8 cellular contexts compared by ENCODE assay signal in the genomic region with DNA sequence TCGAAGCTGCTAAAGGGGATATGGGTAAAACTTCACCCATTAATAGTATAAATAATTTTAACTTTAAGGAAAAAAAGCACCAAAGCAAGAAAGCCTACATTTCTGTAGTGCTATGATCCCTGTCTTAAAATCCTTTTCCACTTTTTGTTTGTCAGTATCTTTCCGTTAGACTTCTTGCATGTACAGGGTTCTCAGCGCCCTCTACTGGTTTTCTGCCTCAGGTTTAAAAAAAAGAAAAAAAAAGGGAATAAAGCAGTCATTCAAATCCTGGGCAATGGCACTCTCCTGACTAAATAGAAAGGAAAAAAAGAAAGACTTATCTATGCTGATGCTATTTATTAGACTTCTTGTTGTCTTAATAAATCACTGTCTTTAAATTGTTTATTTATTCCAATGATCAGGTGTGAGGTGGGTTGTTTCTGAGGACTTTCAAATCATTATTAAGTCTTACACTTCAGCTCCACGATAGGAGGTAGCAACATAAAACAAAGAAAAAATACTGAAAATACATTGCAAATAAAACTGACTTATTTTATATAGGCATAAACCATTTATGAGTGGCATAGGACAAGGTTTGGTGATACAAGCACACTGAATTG.
DNase-seq lines count a peak whose midpoint lies in the region; ATAC-seq and TF ChIP-seq lines count a peak whose summit lies in the region.

No MANE protein-coding gene starts in this region.

- no peaks in the 10 kb centered on the region for H3K36me3 ChIP-seq in A673 (ENCODE audit: insufficient read depth, low read length, poor library complexity, severe bottlenecking)
- H3K36me3 ChIP-seq in SJSA1 = no peaks in the 10 kb centered on the region
- no peaks in the 10 kb centered on the region for H3K36me3 ChIP-seq in aorta (ENCODE audit: control insufficient read depth in 1 of 2, insufficient read depth in 2 of 2, low read length in 1 of 2)

- H3K4me1 ChIP-seq in A673 (ENCODE audit: insufficient read depth, low read length, poor library complexity, severe bottlenecking) (peaks cover 33% of the 10 kb centered on the region), SJSA1 (replicated peaks) (no peaks in the 10 kb centered on the region), aorta (ENCODE audit: control insufficient read depth in 1 of 2, insufficient read depth in 2 of 2, low read length in 2 of 2) (no peaks in the 10 kb centered on the region)

- DNase-seq in A673 (ENCODE audit: low spot score) = peak; percentile 90
- DNase-seq in GM04503 (ENCODE audit: low read depth) = peak; percentile 12
- DNase-seq in NCI-H1105 (lab: John Stamatoyannopoulos, UW) = peak; percentile 69
- DNase-seq in SJSA1 (ENCODE audit: low read depth in 1 of 2, low spot score in 2 of 2) = peak; percentile 42 to 52
- peak; percentile 71 for DNase-seq in epithelial cell of esophagus (ENCODE audit: low read depth)
- peak; percentile 44 for DNase-seq in non-pigmented ciliary epithelial cell (ENCODE audit: low read depth)
- no peak for DNase-seq in aorta
- no peak for DNase-seq in NK-92 treated with Interleukin-12 subunit alpha and Interleukin-12 subunit beta, amount 100 ng/mL, for 24 hours (lab: John Stamatoyannopoulos, UW)

- TF ChIP-seq CTCF in A673 (conservative IDR thresholded peaks at IDR 0.05; ENCODE audit: low read depth, low read length) (peak; percentile 92), epithelial cell of esophagus (IDR thresholded peaks at IDR 0.05; ENCODE audit: insufficient read depth, low read depth, low read length, missing control alignments) (peak; percentile 82)

- ATAC-seq in aorta (ENCODE audit: low FRiP score) = no peak

- intact Hi-C loops in A673 (cut with micrococcal nuclease; ENCODE audit: unreplicated experiment) (loop anchor here (1.0 to 5.0 kb wide), 4 partner anchors 90 to 780 kb away; no protein-coding TSS in a partner anchor), aorta (cut with DNase I) (no loop called here)

- CTCF ChIA-PET in A673 (lab: Charles Lee) = interaction anchor here (0.7 to 1.6 kb wide), 3 partner anchors 108 to 391 kb away, joined by 3 to 4 read pairs (median 3); no protein-coding TSS in a partner anchor

- H3K9me3 ChIP-seq in A673 (ENCODE audit: low read depth, low read length, poor library complexity, severe bottlenecking) (no peaks in the 10 kb centered on the region), SJSA1 (replicated peaks) (no peaks in the 10 kb centered on the region), aorta (ENCODE audit: control insufficient read depth, low read length) (no peaks in the 10 kb centered on the region)

- POLR2A ChIA-PET in A673 (lab: Charles Lee; ENCODE audit: low non-redundant PET) = no interaction called here

- 39 to 40% methylated on average over 4 of the region's 4 CpGs for WGBS in aorta, 2 donors

- BruUV-seq in A673 (replicated peaks; lab: Mats Ljungman, UMichigan) = no TSS peak

- H3K27me3 ChIP-seq in A673 (replicated peaks; ENCODE audit: insufficient read depth, low read depth, low read length, poor library complexity) (no peaks in the 10 kb centered on the region), SJSA1 (replicated peaks) (no peaks in the 10 kb centered on the region), aorta (ENCODE audit: control insufficient read depth in 1 of 2, insufficient read depth in 2 of 2, low read length in 1 of 2) (no peaks in the 10 kb centered on the region)

- no peak overlapping the region for H3K4me3 ChIP-seq in A673 (ENCODE audit: low read depth, low read length, poor library complexity, severe bottlenecking)
- H3K4me3 ChIP-seq in SJSA1 = no peak overlapping the region
- no peak overlapping the region for H3K4me3 ChIP-seq in epithelial cell of esophagus (ENCODE audit: low read length)
- no peak overlapping the region for H3K4me3 ChIP-seq in aorta (ENCODE audit: low read length in 2 of 2)

- H3K27ac ChIP-seq in A673 (ENCODE audit: low read depth, low read length, poor library complexity, severe bottlenecking) = peak overlapping the region; percentile 81
- H3K27ac ChIP-seq in SJSA1 = no peak overlapping the region
- no peak overlapping the region for H3K27ac ChIP-seq in aorta (ENCODE audit: low read depth in 1 of 2, low read length in 2 of 2)

Comparison
In these comparisons a context has a peak if more than half of its experiments do, and no peak if none do; other contexts are left out.
1. DNase-seq: peak in A673 (single experiment), GM04503 (single experiment), NCI-H1105 (single experiment), SJSA1 (2 of 2), epithelial cell of esophagus (single experiment) and non-pigmented ciliary epithelial cell (single experiment); none in aorta (0 of 2) and NK-92 treated with Interleukin-12 subunit alpha and Interleukin-12 subunit beta, amount 100 ng/mL, for 24 hours (single experiment).